ENCODE assay signal across 25 cellular contexts in genomic region chrX:31240982-31241381, GRCh38.
"Had no signal": no experiment of that assay in that cellular context is flagged by ENCODE, and none has a peak within 500 bp of the region (broad histone marks: within the 10 kb centered on the region; RNA-seq: fewer than 3 reads in every experiment).

No MANE protein-coding gene starts in this region.

- H3K4me3 Mint-ChIP-seq: activated CD4-positive, alpha-beta memory T cell treated with anti-CD3 and anti-CD28 coated beads for 36 hours; activated naive CD4-positive, alpha-beta T cell treated with anti-CD3 and anti-CD28 coated beads, Interleukin-2, amount 50 U/mL, for 24 hours; activated T-cell treated with anti-CD3 and anti-CD28 coated beads, Interleukin-2, amount 50 U/mL, for 72 hours; mesothelial cell of epicardium; natural killer cell; stimulated activated naive CD8-positive, alpha-beta T cell treated with anti-CD3 and anti-CD28 coated beads, Interleukin-15, Interleukin-2, amounts not matched to agents 100 ng/mL and 50 ng/mL, for 24 hours had no signal

- DNase-seq: activated CD4-positive, alpha-beta memory T cell treated with anti-CD3 and anti-CD28 coated beads for 36 hours; activated CD4-positive, alpha-beta T cell treated with anti-CD3 and anti-CD28 coated beads for 4 hours; activated CD4-positive, CD25-positive, alpha-beta regulatory T cell; activated gamma-delta T cell; activated T-cell treated with anti-CD3 and anti-CD28 coated beads, Interleukin-2, amount 50 U/mL, for 72 hours; anterior cingulate cortex; body of pancreas; cortex of kidney; head of caudate nucleus; left ventricle myocardium superior; mammary epithelial cell; natural killer cell; psoas muscle; spleen; stimulated activated CD4-positive, alpha-beta T cell treated with anti-CD3 and anti-CD28 coated beads, Interleukin-4, amount 100 ng/mL, for 1 hour; substantia nigra; T1000; thyroid gland had no signal

- ATAC-seq: activated T-cell treated with anti-CD3 and anti-CD28 coated beads, Interleukin-2, amount 50 U/mL, for 72 hours; body of pancreas; gastroesophageal sphincter; left ventricle myocardium superior; natural killer cell; psoas muscle had no signal

- H3K36me3 ChIP-seq: cardiac muscle cell, gastroesophageal sphincter, right atrium auricular region, spleen, thyroid gland had no signal

- H3K27ac Mint-ChIP-seq: activated CD4-positive, alpha-beta memory T cell treated with anti-CD3 and anti-CD28 coated beads for 36 hours; activated naive CD4-positive, alpha-beta T cell treated with anti-CD3 and anti-CD28 coated beads, Interleukin-2, amount 50 U/mL, for 24 hours; activated T-cell treated with anti-CD3 and anti-CD28 coated beads, Interleukin-2, amount 50 U/mL, for 72 hours; mesothelial cell of epicardium; natural killer cell; stimulated activated naive CD8-positive, alpha-beta T cell treated with anti-CD3 and anti-CD28 coated beads, Interleukin-15, Interleukin-2, amounts not matched to agents 100 ng/mL and 50 ng/mL, for 24 hours had no signal

- H3K27me3 Mint-ChIP-seq: activated CD4-positive, alpha-beta memory T cell treated with anti-CD3 and anti-CD28 coated beads for 36 hours; activated naive CD4-positive, alpha-beta T cell treated with anti-CD3 and anti-CD28 coated beads, Interleukin-2, amount 50 U/mL, for 24 hours had no signal

- H3K9me3 Mint-ChIP-seq: activated CD4-positive, alpha-beta memory T cell treated with anti-CD3 and anti-CD28 coated beads for 36 hours; activated naive CD4-positive, alpha-beta T cell treated with anti-CD3 and anti-CD28 coated beads, Interleukin-2, amount 50 U/mL, for 24 hours; activated T-cell treated with anti-CD3 and anti-CD28 coated beads, Interleukin-2, amount 50 U/mL, for 72 hours; natural killer cell; stimulated activated naive CD8-positive, alpha-beta T cell treated with anti-CD3 and anti-CD28 coated beads, Interleukin-15, Interleukin-2, amounts not matched to agents 100 ng/mL and 50 ng/mL, for 24 hours had no signal

- H3K9me3 ChIP-seq: body of pancreas, gastroesophageal sphincter, psoas muscle, right atrium auricular region, spleen, thyroid gland had no signal

- H3K4me3 ChIP-seq: body of pancreas, cardiac muscle cell, gastroesophageal sphincter, psoas muscle, right atrium auricular region, spleen, thyroid gland had no signal

- H3K36me3 Mint-ChIP-seq: activated CD4-positive, alpha-beta memory T cell treated with anti-CD3 and anti-CD28 coated beads for 36 hours; activated naive CD4-positive, alpha-beta T cell treated with anti-CD3 and anti-CD28 coated beads, Interleukin-2, amount 50 U/mL, for 24 hours; natural killer cell had no signal

- H3K27ac ChIP-seq: cardiac muscle cell, epithelial cell of prostate, gastroesophageal sphincter, psoas muscle, right atrium auricular region, spleen, thyroid gland had no signal

- H3K4me1 Mint-ChIP-seq: activated naive CD4-positive, alpha-beta T cell treated with anti-CD3 and anti-CD28 coated beads, Interleukin-2, amount 50 U/mL, for 24 hours; mesothelial cell of epicardium; natural killer cell had no signal

- H3K4me1 ChIP-seq: gastroesophageal sphincter, psoas muscle, right atrium auricular region, spleen, thyroid gland had no signal

- H3K27me3 ChIP-seq: body of pancreas, cardiac muscle cell, gastroesophageal sphincter, right atrium auricular region, spleen, thyroid gland had no signal
